8 cellular contexts compared by ENCODE assay signal in the genomic region with DNA sequence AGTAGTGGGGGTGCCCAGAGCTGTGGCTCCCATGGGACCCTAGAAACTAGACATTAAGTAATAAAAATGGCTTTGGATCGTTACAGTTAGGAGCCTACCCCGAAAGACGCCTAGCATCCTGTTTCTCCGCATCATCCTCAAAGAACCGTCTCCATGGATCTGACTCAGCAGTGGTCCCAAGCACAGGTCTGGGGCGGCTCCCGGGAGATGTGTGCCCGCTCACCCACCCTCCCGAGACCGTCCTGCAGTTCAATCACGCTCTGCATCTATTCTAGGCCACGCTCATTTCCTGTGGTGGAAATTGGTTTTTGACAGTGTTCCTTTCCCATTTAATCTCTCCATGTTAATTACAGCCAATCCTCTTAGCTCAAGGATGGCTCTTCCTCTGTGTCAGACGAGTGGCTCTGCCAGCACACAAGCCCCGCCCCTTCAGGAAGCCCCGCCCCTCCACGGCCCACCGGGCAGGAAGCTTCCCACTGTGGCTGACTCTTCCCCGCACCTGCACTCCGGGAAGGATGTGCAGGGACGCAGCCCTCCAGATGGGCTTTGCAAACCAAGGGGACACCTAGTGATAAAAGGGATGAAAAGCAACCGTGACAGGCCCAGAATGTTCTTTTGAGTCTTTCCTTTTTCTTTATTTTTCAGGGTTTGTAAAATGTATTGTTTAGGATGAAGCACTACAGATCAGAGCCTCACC. TPM values are rescaled to one million over a fixed set of nuclear protein-coding genes. Genes with fewer than 3 reads are reported as not detected.
DNase-seq lines count a peak whose midpoint lies in the region; ATAC-seq, FAIRE-seq and TF ChIP-seq lines count a peak whose summit lies in the region.

No MANE protein-coding gene starts in this region.

- H3F3A ChIP-seq in GM23338 (replicated peaks; ENCODE audit: low read depth), result 0 out of 2 replicates have a peak, but pooled peaks cover 5% of the 10 kb centered on the region

- H3K9me3 ChIP-seq in ES-I3 (ENCODE audit: control insufficient read depth, insufficient read depth, low read length), result no peaks in the 10 kb centered on the region
- H3K9me3 ChIP-seq in astrocyte (ENCODE audit: insufficient read depth, low read depth, low read length), result no peaks in the 10 kb centered on the region
- no peaks in the 10 kb centered on the region for H3K9me3 ChIP-seq in keratinocyte (ENCODE audit: control insufficient read depth, low read depth, low read length)
- no peaks in the 10 kb centered on the region for H3K9me3 ChIP-seq in suprapubic skin

- H3K4me3 ChIP-seq in GM23338, result no peak overlapping the region
- H3K4me3 ChIP-seq in astrocyte (ENCODE audit: insufficient read depth, low read depth, low read length), result no peak overlapping the region
- no peak overlapping the region for H3K4me3 ChIP-seq in keratinocyte (ENCODE audit: control insufficient read depth in 2 of 3, extremely low read depth in 1 of 3, insufficient read depth in 2 of 3, low read depth in 1 of 3, low read length in 3 of 3)
- H3K4me3 ChIP-seq in suprapubic skin, result no peak overlapping the region

- peak overlapping the region; percentile 46; the same call in 1 of the 2 replicates for H3K9ac ChIP-seq in ES-I3 (ENCODE audit: low read depth, low read length)
- no peak overlapping the region for H3K9ac ChIP-seq in astrocyte (ENCODE audit: low read length)
- H3K9ac ChIP-seq in keratinocyte (ENCODE audit: control insufficient read depth, extremely low read depth, insufficient read depth, low read length), result no peak overlapping the region

- no peak for TF ChIP-seq POLR2A in suprapubic skin (IDR thresholded peaks at IDR 0.05)

- no peaks in the 10 kb centered on the region; the same call in 2 of the 3 replicates for H3K36me3 Mint-ChIP-seq in GM23338 (ENCODE audit: low read depth)
- H3K36me3 Mint-ChIP-seq in astrocyte (ENCODE audit: low read depth, unreplicated experiment), result no peaks in the 10 kb centered on the region

- 50% methylated on average over 21 of the region's 21 CpGs for WGBS in suprapubic skin

- H3K4me1 ChIP-seq in ES-I3 (ENCODE audit: insufficient read depth, low read length) (no peaks in the 10 kb centered on the region), GM23338 (ENCODE audit: insufficient read depth) (peaks cover 4% of the 10 kb centered on the region), astrocyte (ENCODE audit: insufficient read depth, low read length) (no peaks in the 10 kb centered on the region), keratinocyte (ENCODE audit: control insufficient read depth, extremely low read depth, insufficient read depth, low read length) (no peaks in the 10 kb centered on the region), suprapubic skin (peaks cover 22% of the 10 kb centered on the region)

- no peaks in the 10 kb centered on the region for H3K36me3 ChIP-seq in ES-I3 (ENCODE audit: insufficient read depth, low read length)
- no peaks in the 10 kb centered on the region; the same call in 1 of the 2 replicates for H3K36me3 ChIP-seq in GM23338 (ENCODE audit: insufficient read depth)
- H3K36me3 ChIP-seq in astrocyte (ENCODE audit: insufficient read depth, low read length), result no peaks in the 10 kb centered on the region
- no peaks in the 10 kb centered on the region for H3K36me3 ChIP-seq in keratinocyte (ENCODE audit: control insufficient read depth in 2 of 2, extremely low read depth in 1 of 2, insufficient read depth in 2 of 2, low read length in 2 of 2)
- H3K36me3 ChIP-seq in suprapubic skin, result no peaks in the 10 kb centered on the region

- dilution Hi-C loops in keratinocyte (cut with MboI; ENCODE audit: extremely low pct_ligation_motif_present, low sequenced_read_pairs), result no loop called here

- H3K4me2 ChIP-seq in GM23338, result peak overlapping the region; percentile 36; the same call in 1 of the 2 replicates
- H3K4me2 ChIP-seq in astrocyte (ENCODE audit: low read length), result no peak overlapping the region
- H3K4me2 ChIP-seq in keratinocyte (ENCODE audit: control insufficient read depth, extremely low read depth, insufficient read depth, low read depth, low read length), result no peak overlapping the region

- no peak for TF ChIP-seq EP300 in suprapubic skin (IDR thresholded peaks at IDR 0.05)

- FAIRE-seq in astrocyte (lab: Jason Lieb, UNC) (no peak), keratinocyte (lab: Jason Lieb, UNC) (no peak)

- peak; percentile 54 to 77 for TF ChIP-seq CTCF in GM23338 (conservative IDR thresholded peaks at IDR 0.05; ENCODE audit: low read depth in 2 of 2)
- peak; percentile 19 for TF ChIP-seq CTCF in astrocyte (IDR thresholded peaks at IDR 0.05; ENCODE audit: insufficient read depth, low read depth, low read length)
- TF ChIP-seq CTCF in keratinocyte (optimal IDR thresholded peaks at IDR 0.05 in 1 of 3, IDR thresholded peaks at IDR 0.05 in 1 of 3, conservative IDR thresholded peaks at IDR 0.05 in 1 of 3; ENCODE audit: extremely low read depth in 1 of 3, insufficient read depth in 2 of 3, low read length in 3 of 3), result peak; percentile 22 to 58 (median 46)
- no peak for TF ChIP-seq CTCF in suprapubic skin (IDR thresholded peaks at IDR 0.05)

- no peaks in the 10 kb centered on the region for H4K20me1 ChIP-seq in GM23338 (replicated peaks; ENCODE audit: insufficient read depth)
- H4K20me1 ChIP-seq in astrocyte (ENCODE audit: insufficient read depth, low read length), result no peaks in the 10 kb centered on the region
- no peaks in the 10 kb centered on the region for H4K20me1 ChIP-seq in keratinocyte (ENCODE audit: control insufficient read depth, extremely low read depth, insufficient read depth, low read length)

- peaks cover 5% of the 10 kb centered on the region; the same call in 1 of the 2 replicates for H3K9me2 ChIP-seq in GM23338 (ENCODE audit: insufficient read depth)

- no peak overlapping the region for H3K27ac Mint-ChIP-seq in GM23338
- no peak overlapping the region for H3K27ac Mint-ChIP-seq in astrocyte (ENCODE audit: unreplicated experiment)

- no peaks in the 10 kb centered on the region for H3K79me2 ChIP-seq in GM23338 (replicated peaks; ENCODE audit: insufficient read depth)
- H3K79me2 ChIP-seq in astrocyte (ENCODE audit: insufficient read depth, low read length), result no peaks in the 10 kb centered on the region
- no peaks in the 10 kb centered on the region for H3K79me2 ChIP-seq in keratinocyte (ENCODE audit: control insufficient read depth, insufficient read depth, low read length)

- peaks cover 3% of the 10 kb centered on the region for H3K27me3 Mint-ChIP-seq in GM23338 (ENCODE audit: insufficient read depth, low read depth, poor library complexity)
- peaks cover 31% of the 10 kb centered on the region for H3K27me3 Mint-ChIP-seq in astrocyte (ENCODE audit: low read depth, unreplicated experiment)

- peak overlapping the region; percentile 64 for H2AFZ ChIP-seq in GM23338
- H2AFZ ChIP-seq in astrocyte (ENCODE audit: low read depth, low read length), result no peak overlapping the region
- no peak overlapping the region for H2AFZ ChIP-seq in keratinocyte (ENCODE audit: control insufficient read depth, low read length)

- H3K27ac ChIP-seq in GM23338 (ENCODE audit: low read depth) (no peak overlapping the region), astrocyte (ENCODE audit: low read depth, low read length) (no peak overlapping the region), keratinocyte (ENCODE audit: control insufficient read depth, insufficient read depth, low read length) (no peak overlapping the region), suprapubic skin (no peak overlapping the region)

- H3K27me3 ChIP-seq in GM23338 (ENCODE audit: insufficient read depth) (no peaks in the 10 kb centered on the region), astrocyte (ENCODE audit: insufficient read depth, low read length) (peaks cover 3% of the 10 kb centered on the region), keratinocyte (ENCODE audit: control insufficient read depth, extremely low read depth, insufficient read depth, low read length) (peaks cover 17% of the 10 kb centered on the region), suprapubic skin (no peaks in the 10 kb centered on the region)

- ATAC-seq in GM23338, result peak; percentile 97

- H3K9me3 Mint-ChIP-seq in GM23338 (no peaks in the 10 kb centered on the region), astrocyte (ENCODE audit: unreplicated experiment) (peaks cover 4% of the 10 kb centered on the region)

- DNase-seq in GM23338 (ENCODE audit: low spot score), result peak; percentile 83
- peak; percentile 57 for DNase-seq in M059J (ENCODE audit: low read depth)
- peak; percentile 4 to 35 for DNase-seq in SW 1271 (lab: John Stamatoyannopoulos, UW)
- DNase-seq in astrocyte (ENCODE audit: low read depth), result peak; percentile 5
- DNase-seq in keratinocyte (ENCODE audit: low read depth, low spot score), result no peak
- peak; percentile 61 for DNase-seq in stimulated activated CD4-positive, alpha-beta T cell treated with anti-CD3 and anti-CD28 coated beads, Interleukin-4, amount 100 ng/mL, for 24 hours
- DNase-seq in suprapubic skin (ENCODE audit: low spot score in 2 of 2), result no peak

- H3K4me3 Mint-ChIP-seq in GM23338 (no peak overlapping the region), astrocyte (ENCODE audit: unreplicated experiment) (no peak overlapping the region)

- no peaks in the 10 kb centered on the region for H3K9me1 ChIP-seq in keratinocyte (ENCODE audit: control insufficient read depth, extremely low read depth, insufficient read depth, low read length)

- no peaks in the 10 kb centered on the region for H3K4me1 Mint-ChIP-seq in GM23338
- no peaks in the 10 kb centered on the region for H3K4me1 Mint-ChIP-seq in astrocyte (ENCODE audit: low read depth, unreplicated experiment)

TF ChIP-seq in GM23338, 12 proteins besides CTCF, POLR2A, EP300 and RAD21:
- TF ChIP-seq POLR2AphosphoS5 (IDR thresholded peaks at IDR 0.05; ENCODE audit: low read depth) (0 out of 2 replicates have a peak, but pooled peaks have one; percentile 32), CREB1 (CRISPR knock-in tag; IDR thresholded peaks at IDR 0.05; ENCODE audit: low read depth) (no peak)

RNA-seq across cellular contexts. Expression of a gene that starts 34.5 kb away (rescaled TPM):
- total RNA-seq in GM23338 (2014; rRNA removed; shearing (Covaris generic)), result not detected in 2 replicates
- 0.28 TPM in 1 of 2 replicates, not detected in the other for polyA plus RNA-seq in GM23338 (2016; fragmentation: Nextera tagmentation; extraction: Ambion mirVana)
- total RNA-seq in M059J (2014; rRNA removed; shearing (Covaris generic)), result not detected in 2 replicates
- total RNA-seq in astrocyte, result not detected in 2 replicates
- not detected in 3 replicates for polyA plus RNA-seq in keratinocyte
- polyA plus RNA-seq in keratinocyte (2011; ENCODE audit: low read depth), result not detected
- not detected in 2 replicates for polyA plus RNA-seq in keratinocyte (2011; cell fraction: cytosol; rRNA removed)
- not detected in 2 replicates for polyA plus RNA-seq in keratinocyte (2011; cell fraction: nucleus; rRNA removed)
- not detected in 2 replicates for polyA plus RNA-seq in keratinocyte (2012; ENCODE audit: low replicate concordance)
- not detected in 3 replicates for polyA minus RNA-seq in keratinocyte
- polyA minus RNA-seq in keratinocyte (2011; cell fraction: cytosol; rRNA and poly(A)+ RNA removed), result not detected
- not detected in 2 replicates for polyA minus RNA-seq in keratinocyte (2011; cell fraction: nucleus; rRNA and poly(A)+ RNA removed)
- 1 to 10 TPM in 3 of 4 donors, under 1 TPM in 1; 0.53 to 1.5 (median 1.2) TPM for total RNA-seq in suprapubic skin

Comparison
In these comparisons a context has a peak if more than half of its experiments do, and no peak if none do; other contexts are left out.
1. DNase-seq: peak in GM23338 (single experiment), M059J (single experiment), SW 1271 (2 of 2), astrocyte (single experiment) and stimulated activated CD4-positive, alpha-beta T cell treated with anti-CD3 and anti-CD28 coated beads, Interleukin-4, amount 100 ng/mL, for 24 hours (single experiment); none in keratinocyte (single experiment) and suprapubic skin (0 of 2).
2. CTCF ChIP-seq: peak in GM23338 (2 of 2), astrocyte (single experiment) and keratinocyte (3 of 3); none in suprapubic skin (0 of 2).